29 cellular contexts compared by ENCODE assay signal in the genomic region with DNA sequence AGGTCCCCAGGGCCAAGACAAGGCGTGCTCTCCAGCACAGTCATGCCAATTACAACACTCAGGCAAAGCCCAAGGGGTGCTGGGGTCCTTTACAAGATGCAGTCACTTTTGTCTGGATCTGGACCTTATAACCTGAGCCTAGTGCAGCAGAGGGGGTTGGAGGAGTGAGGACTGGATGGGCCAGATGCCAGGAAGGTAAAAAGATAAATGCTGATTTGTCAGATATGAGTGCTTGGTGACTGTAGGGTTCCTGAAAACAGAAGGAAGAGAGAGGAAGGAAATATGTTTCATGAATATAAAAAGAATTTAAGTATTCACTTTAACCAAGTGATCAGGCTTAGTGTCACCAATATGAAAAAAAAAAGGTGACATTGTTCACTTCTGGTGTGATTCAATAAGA. TPM values are rescaled to one million over a fixed set of nuclear protein-coding genes. Genes with fewer than 3 reads are reported as not detected.
"Had no signal": no experiment of that assay in that cellular context is flagged by ENCODE, and none has a peak within 500 bp of the region (broad histone marks: within the 10 kb centered on the region; RNA-seq: fewer than 3 reads in every experiment).

No MANE protein-coding gene starts in this region.

- H3K4me3 ChIP-seq: dorsolateral prefrontal cortex, esophagus muscularis mucosa, gastroesophageal sphincter, heart right ventricle, left ventricle myocardium inferior, lung, ovary, psoas muscle, skin epidermis, spleen, testis, tibial artery, upper lobe of left lung had no signal

- H3K36me3 ChIP-seq: esophagus muscularis mucosa, gastroesophageal sphincter, heart right ventricle, left ventricle myocardium inferior, ovary, spleen, tibial artery, upper lobe of left lung had no signal

- ATAC-seq: foreskin keratinocyte; gastroesophageal sphincter; heart right ventricle; left colon; natural killer cell; psoas muscle; right cardiac atrium; stimulated activated memory B cell treated with anti-CD40 and anti-IgM and Interleukin-4, amounts not matched to agents 10 μg/mL and 1 μg/mL and 100 μg/mL, for 72 hours; stimulated activated naive CD8-positive, alpha-beta T cell treated with anti-CD3 and anti-CD28 coated beads, Interleukin-15, Interleukin-2, amounts not matched to agents 100 U/mL and 50 U/mL, for 24 hours had no signal

- H3K9me3 ChIP-seq: esophagus muscularis mucosa, gastroesophageal sphincter, heart right ventricle, left ventricle myocardium inferior, ovary, psoas muscle, spleen, testis, tibial artery, upper lobe of left lung had no signal

- H3K27ac ChIP-seq: dorsolateral prefrontal cortex, esophagus muscularis mucosa, foreskin keratinocyte, gastroesophageal sphincter, heart right ventricle, left ventricle myocardium inferior, ovary, psoas muscle, skin epidermis, spleen, testis, tibial artery, upper lobe of left lung had no signal

- DNase-seq: dorsolateral prefrontal cortex; effector CD4-positive, alpha-beta T cell; foreskin keratinocyte; heart right ventricle; hippocampal formation; islet precursor cell; kidney glomerular epithelial cell; left colon; left ventricle myocardium inferior; natural killer cell; occipital lobe; ovary; posterior cingulate gyrus; psoas muscle; right cardiac atrium; spleen; stimulated activated CD4-positive, alpha-beta T cell treated with anti-CD3 and anti-CD28 coated beads, Interleukin-4, amount 100 ng/mL, for 4 hours; stimulated activated naive CD8-positive, alpha-beta T cell treated with anti-CD3 and anti-CD28 coated beads, Interleukin-15, Interleukin-2, amounts not matched to agents 100 U/mL and 50 U/mL, for 24 hours; substantia nigra; testis; tibial artery; upper lobe of left lung had no signal

- H3K4me1 ChIP-seq: esophagus muscularis mucosa, gastroesophageal sphincter, heart right ventricle, left ventricle myocardium inferior, psoas muscle, testis, tibial artery, upper lobe of left lung had no signal

- H3K27me3 ChIP-seq: foreskin keratinocyte, ovary, testis, tibial artery, upper lobe of left lung had no signal

RNA-seq across cellular contexts. Expression of a gene that starts 43.4 kb away (rescaled TPM):
- total RNA-seq: fibroblast of lung, mononuclear cell, natural killer cell, occipital lobe had no signal
